Comparison of ENCODE assay signal across 14 cellular contexts in genomic region chr15:69403611-69404010, GRCh38. TPM values are rescaled to one million over a fixed set of nuclear protein-coding genes. Genes with fewer than 3 reads are reported as not detected.
A peak's percentile ranks its signal among the peaks of the same experiment; 100 is the strongest.
DNase-seq lines count a peak whose midpoint lies in the region; ATAC-seq and TF ChIP-seq lines count a peak whose summit lies in the region.
"Had no signal": no experiment of that assay in that cellular context is flagged by ENCODE, and none has a peak within 500 bp of the region (broad histone marks: within the 10 kb centered on the region; RNA-seq: fewer than 3 reads in every experiment).

No MANE protein-coding gene starts in this region.

- no peaks in the 10 kb centered on the region for H3K36me3 ChIP-seq in gastrocnemius medialis
- H3K36me3 ChIP-seq: right lobe of liver, thoracic aorta had no signal

- no peak overlapping the region for H3K27ac ChIP-seq in gastrocnemius medialis
- H3K27ac ChIP-seq: right lobe of liver, thoracic aorta had no signal

- H3K4me3 ChIP-seq in gastrocnemius medialis = no peak overlapping the region
- H3K4me3 ChIP-seq: mucosa of descending colon, right lobe of liver, thoracic aorta had no signal

- no peaks in the 10 kb centered on the region for H3K9me3 ChIP-seq in gastrocnemius medialis
- H3K9me3 ChIP-seq: mucosa of descending colon, right lobe of liver, thoracic aorta had no signal

- in situ Hi-C loops in gastrocnemius medialis (cut with MboI; ENCODE audit: low sequenced_read_pairs in 4 of 4) = loop anchor here in 3 of 4 donors (5.0 to 10.0 kb wide), 3 partner anchors 336 to 341 kb away; no protein-coding TSS in a partner anchor

- H3K4me1 ChIP-seq in gastrocnemius medialis = no peaks in the 10 kb centered on the region
- H3K4me1 ChIP-seq: right lobe of liver had no signal

- ATAC-seq in gastrocnemius medialis (peak; percentile 72 to 73), HG02610 (IDR thresholded peaks at IDR 0.05; ENCODE audit: unreplicated experiment) (no peak)
- ATAC-seq: activated naive CD8-positive, alpha-beta T cell treated with anti-CD3 and anti-CD28 coated beads, Interleukin-2, amount 50 U/mL, for 24 hours; mucosa of descending colon; right lobe of liver; WTC11 had no signal

- TF ChIP-seq CTCF in gastrocnemius medialis (IDR thresholded peaks at IDR 0.05 in 4 of 5, conservative IDR thresholded peaks at IDR 0.05 in 1 of 5) = no peak

- no peaks in the 10 kb centered on the region for H3K27me3 ChIP-seq in gastrocnemius medialis
- H3K27me3 ChIP-seq: right lobe of liver had no signal

- TF ChIP-seq POLR2A in gastrocnemius medialis (IDR thresholded peaks at IDR 0.05) = no peak

- intact Hi-C loops in gastrocnemius medialis (cut with DNase I; ENCODE audit: low total_unique reads) = no loop called here

- DNase-seq in GM04504 (ENCODE audit: low read depth) (peak; percentile 87), RPMI7951 (ENCODE audit: low read depth) (peak; percentile 93), fibroblast of gingiva (ENCODE audit: low read depth) (peak; percentile 69), gastrocnemius medialis (no peak), NCI-H774 (lab: John Stamatoyannopoulos, UW) (no peak), NCI-H2227 treated with DMSO at 0.1 percent for 48 hours (lab: John Stamatoyannopoulos, UW) (no peak), midbrain (lab: John Stamatoyannopoulos, UW) (no peak)
- DNase-seq: activated naive CD8-positive, alpha-beta T cell treated with anti-CD3 and anti-CD28 coated beads, Interleukin-2, amount 50 U/mL, for 24 hours; mucosa of descending colon; NCI-H446 treated with DMSO at 0.1 percent for 48 hours; right lobe of liver had no signal

RNA-seq across cellular contexts. Expression of gene KIF23, which starts 10.5 kb away (rescaled TPM):
- 134 and 151 TPM in 2 replicates for total RNA-seq in RPMI7951 (2014; rRNA removed; shearing (Covaris generic))
- under 1 TPM in 2 of 4 donors, not detected in 2; 0.47 to 0.81 TPM for total RNA-seq in gastrocnemius medialis

RNA-seq across cellular contexts. Expression of gene RPLP1, which starts 49.0 kb away (rescaled TPM):
- 269 and 279 TPM in 2 replicates for total RNA-seq in RPMI7951 (2014; rRNA removed; shearing (Covaris generic))
- total RNA-seq in gastrocnemius medialis = 1,000 to 10,000 TPM in 1 of 4 donors, 100 to 1,000 TPM in 3; 849 to 1,174 (median 925) TPM

Comparison
In these comparisons a context has a peak if more than half of its experiments do, and no peak if none do; other contexts are left out.
1. DNase-seq: peak in GM04504 (single experiment), RPMI7951 (single experiment) and fibroblast of gingiva (single experiment); none in gastrocnemius medialis (0 of 2), NCI-H774 (single experiment), NCI-H2227 treated with DMSO at 0.1 percent for 48 hours (single experiment) and midbrain (single experiment).
2. RNA of gene KIF23, which starts 10.5 kb away (total RNA-seq): 134 to 151 TPM in RPMI7951; 0.47 to 0.81 TPM in gastrocnemius medialis; every median in the first group is over 10 times any median in the second.